In the genomic region with DNA sequence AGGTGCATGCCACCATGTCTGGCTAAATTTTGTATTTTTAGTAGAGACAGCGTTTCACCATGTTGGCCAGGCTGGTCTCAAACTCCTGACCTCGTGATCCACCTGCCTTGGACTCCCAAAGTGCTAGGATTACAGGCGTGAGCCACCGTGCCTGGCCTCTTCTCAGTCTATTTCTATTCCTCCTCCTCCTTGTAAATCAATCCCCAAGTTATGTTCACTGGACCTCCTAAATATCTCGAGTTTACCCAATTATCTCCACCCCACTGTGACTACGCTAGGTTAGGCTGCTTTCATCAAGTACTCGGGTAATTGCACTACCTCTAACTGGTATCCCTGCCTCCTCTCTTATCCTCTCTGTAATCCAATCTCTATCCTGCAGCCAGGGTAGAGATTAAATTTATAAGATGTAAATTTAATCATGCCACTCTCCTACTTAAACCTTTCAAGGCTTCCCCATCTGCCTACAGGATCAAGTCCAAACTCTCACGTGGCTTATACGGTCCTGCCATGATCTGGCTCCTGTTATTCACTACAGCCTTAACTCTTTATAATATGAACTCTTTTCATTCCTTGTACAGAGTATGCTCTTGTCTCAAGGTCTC, we compare ENCODE assay signal across 9 cellular contexts. TPM values are rescaled to one million over a fixed set of nuclear protein-coding genes. Genes with fewer than 3 reads are reported as not detected.
A peak's percentile ranks its signal among the peaks of the same experiment; 100 is the strongest.
DNase-seq lines count a peak whose midpoint lies in the region; ATAC-seq and TF ChIP-seq lines count a peak whose summit lies in the region.
"Had no signal": no experiment of that assay in that cellular context is flagged by ENCODE, and none has a peak within 500 bp of the region (broad histone marks: within the 10 kb centered on the region; RNA-seq: fewer than 3 reads in every experiment).

No MANE protein-coding gene starts in this region.

- peak overlapping the region; percentile 96; the same call in 1 of the 2 replicates for H3K4me3 ChIP-seq in iPS-20b (ENCODE audit: low read length)

- H3K36me3 Mint-ChIP-seq in activated CD4-positive, alpha-beta T cell treated with anti-CD3 and anti-CD28 coated beads, Interleukin-2, amount 10 ng/mL, durations not matched to agents 7 days and 5 days (ENCODE audit: low read depth): peaks cover 35% of the 10 kb centered on the region
- peaks cover 19% of the 10 kb centered on the region for H3K36me3 Mint-ChIP-seq in stimulated activated memory B cell treated with anti-CD40 and anti-IgM and Interleukin-4, amounts not matched to agents 10 μg/mL and 1 μg/mL and 100 μg/mL, for 72 hours

- peak overlapping the region; percentile 98 for H3K4me3 Mint-ChIP-seq in activated CD4-positive, alpha-beta T cell treated with anti-CD3 and anti-CD28 coated beads, Interleukin-2, amount 10 ng/mL, durations not matched to agents 7 days and 5 days
- H3K4me3 Mint-ChIP-seq in stimulated activated memory B cell treated with anti-CD40 and anti-IgM and Interleukin-4, amounts not matched to agents 10 μg/mL and 1 μg/mL and 100 μg/mL, for 72 hours: peak overlapping the region; percentile 97

- CTCF ChIA-PET in activated CD4-positive, alpha-beta T cell treated with anti-CD3 and anti-CD28 coated beads, Interleukin-2, amount 10 ng/mL, durations not matched to agents 7 days and 5 days (lab: Charles Lee): interaction anchor here (2.1 kb wide), 1 partner anchor 32 kb away, joined by 11 read pairs; no protein-coding TSS in a partner anchor
- CTCF ChIA-PET in HEK293T (lab: Yijun Ruan, JAX): no interaction called here

- no peaks in the 10 kb centered on the region for H3K9me3 ChIP-seq in iPS-20b (ENCODE audit: insufficient read depth, low read depth, low read length)
- H3K9me3 ChIP-seq: pancreas had no signal

- peaks cover 5% of the 10 kb centered on the region for H3K4me1 ChIP-seq in iPS-20b (ENCODE audit: insufficient read depth, low read length)

- H3K4me1 Mint-ChIP-seq in activated CD4-positive, alpha-beta T cell treated with anti-CD3 and anti-CD28 coated beads, Interleukin-2, amount 10 ng/mL, durations not matched to agents 7 days and 5 days: peaks cover 49% of the 10 kb centered on the region
- peaks cover 66% of the 10 kb centered on the region for H3K4me1 Mint-ChIP-seq in stimulated activated memory B cell treated with anti-CD40 and anti-IgM and Interleukin-4, amounts not matched to agents 10 μg/mL and 1 μg/mL and 100 μg/mL, for 72 hours

- H3K27ac ChIP-seq in iPS-20b (ENCODE audit: low read length): no peak overlapping the region

- H3K27me3 Mint-ChIP-seq in activated CD4-positive, alpha-beta T cell treated with anti-CD3 and anti-CD28 coated beads, Interleukin-2, amount 10 ng/mL, durations not matched to agents 7 days and 5 days: no peaks in the 10 kb centered on the region
- H3K27me3 Mint-ChIP-seq in stimulated activated memory B cell treated with anti-CD40 and anti-IgM and Interleukin-4, amounts not matched to agents 10 μg/mL and 1 μg/mL and 100 μg/mL, for 72 hours: no peaks in the 10 kb centered on the region

- POLR2A ChIA-PET in activated CD4-positive, alpha-beta T cell treated with anti-CD3 and anti-CD28 coated beads, Interleukin-2, amount 10 ng/mL, durations not matched to agents 7 days and 5 days (lab: Charles Lee): interaction anchor here (0.6 kb wide), 1 partner anchor 59 kb away, joined by 3 read pairs; no protein-coding TSS in a partner anchor
- POLR2A ChIA-PET in HEK293T (lab: Yijun Ruan, JAX): interaction anchor here (0.6 to 2.4 kb wide), 22 partner anchors 7 to 463 kb away, joined by 3 to 44 read pairs (median 3); a partner anchor contains a TSS

- H3K27ac Mint-ChIP-seq in activated CD4-positive, alpha-beta T cell treated with anti-CD3 and anti-CD28 coated beads, Interleukin-2, amount 10 ng/mL, durations not matched to agents 7 days and 5 days: peak overlapping the region; percentile 93
- H3K27ac Mint-ChIP-seq in stimulated activated memory B cell treated with anti-CD40 and anti-IgM and Interleukin-4, amounts not matched to agents 10 μg/mL and 1 μg/mL and 100 μg/mL, for 72 hours: peak overlapping the region; percentile 96

- H3K9me3 Mint-ChIP-seq in activated CD4-positive, alpha-beta T cell treated with anti-CD3 and anti-CD28 coated beads, Interleukin-2, amount 10 ng/mL, durations not matched to agents 7 days and 5 days: no peaks in the 10 kb centered on the region
- H3K9me3 Mint-ChIP-seq in stimulated activated memory B cell treated with anti-CD40 and anti-IgM and Interleukin-4, amounts not matched to agents 10 μg/mL and 1 μg/mL and 100 μg/mL, for 72 hours: no peaks in the 10 kb centered on the region

- peaks cover 25% of the 10 kb centered on the region for H3K36me3 ChIP-seq in iPS-20b (ENCODE audit: insufficient read depth, low read depth, low read length)

- no peak for DNase-seq in activated CD4-positive, alpha-beta T cell treated with anti-CD3 and anti-CD28 coated beads, Interleukin-2, amount 10 ng/mL, durations not matched to agents 7 days and 5 days
- DNase-seq in activated CD4-positive, alpha-beta T cell treated with anti-CD3 and anti-CD28 coated beads for 4 hours: no peak
- peak; percentile 80 for DNase-seq in SK-N-DZ (ENCODE audit: low spot score)
- no peak for DNase-seq in HEK293T (ENCODE audit: extremely low spot score)
- no peak for DNase-seq in GM19238 (ENCODE audit: insufficient read length, low spot score)

- H3K9ac ChIP-seq in iPS-20b (ENCODE audit: low read depth, low read length): peak overlapping the region; percentile 92; the same call in 1 of the 2 replicates

- no peak for ATAC-seq in stimulated activated memory B cell treated with anti-CD40 and anti-IgM and Interleukin-4, amounts not matched to agents 10 μg/mL and 1 μg/mL and 100 μg/mL, for 72 hours
- ATAC-seq in GM21447 (IDR thresholded peaks at IDR 0.05; ENCODE audit: unreplicated experiment): no peak

- H3K27me3 ChIP-seq in iPS-20b (ENCODE audit: insufficient read depth, low read length): no peaks in the 10 kb centered on the region
- H3K27me3 ChIP-seq: pancreas had no signal

TF ChIP-seq in HEK293T, 16 proteins besides CTCF, POLR2A, EP300 and RAD21:
- no peak for TF ChIP-seq CTBP1 (IDR thresholded peaks at IDR 0.05; ENCODE audit: borderline replicate concordance)
- TF ChIP-seq FOXM1 (IDR thresholded peaks at IDR 0.05; ENCODE audit: borderline replicate concordance): no peak
- no peak for TF ChIP-seq ARNT (IDR thresholded peaks at IDR 0.05)
- no peak for TF ChIP-seq TARDBP (IDR thresholded peaks at IDR 0.05)
- no peak for TF ChIP-seq NFRKB (IDR thresholded peaks at IDR 0.05)
- no peak for TF ChIP-seq HDGF (IDR thresholded peaks at IDR 0.05; ENCODE audit: borderline replicate concordance)
- no peak for TF ChIP-seq LEF1 (IDR thresholded peaks at IDR 0.05; ENCODE audit: borderline replicate concordance)
- TF ChIP-seq L3MBTL2 (conservative IDR thresholded peaks at IDR 0.05): no peak
- TF ChIP-seq, protein P1, sequence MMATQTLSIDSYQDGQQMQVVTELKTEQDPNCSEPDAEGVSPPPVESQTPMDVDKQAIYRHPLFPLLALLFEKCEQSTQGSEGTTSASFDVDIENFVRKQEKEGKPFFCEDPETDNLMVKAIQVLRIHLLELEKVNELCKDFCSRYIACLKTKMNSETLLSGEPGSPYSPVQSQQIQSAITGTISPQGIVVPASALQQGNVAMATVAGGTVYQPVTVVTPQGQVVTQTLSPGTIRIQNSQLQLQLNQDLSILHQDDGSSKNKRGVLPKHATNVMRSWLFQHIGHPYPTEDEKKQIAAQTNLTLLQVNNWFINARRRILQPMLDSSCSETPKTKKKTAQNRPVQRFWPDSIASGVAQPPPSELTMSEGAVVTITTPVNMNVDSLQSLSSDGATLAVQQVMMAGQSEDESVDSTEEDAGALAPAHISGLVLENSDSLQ (IDR thresholded peaks at IDR 0.05): no peak
- TF ChIP-seq SUZ12 (IDR thresholded peaks at IDR 0.05): no peak
- TF ChIP-seq SP1 (IDR thresholded peaks at IDR 0.05): no peak
- no peak for TF ChIP-seq BHLHE40 (IDR thresholded peaks at IDR 0.05; ENCODE audit: borderline replicate concordance)
- TF ChIP-seq ZNF384 (IDR thresholded peaks at IDR 0.05): no peak
- no peak for TF ChIP-seq FOXK2 (IDR thresholded peaks at IDR 0.05)
- no peak for TF ChIP-seq FOXA1 (IDR thresholded peaks at IDR 0.05)
- TF ChIP-seq ELF4 (IDR thresholded peaks at IDR 0.05): no peak

RNA-seq across cellular contexts. Expression of a gene that starts 0.8 kb away (rescaled TPM):
- 10 to 100 TPM; 41.8 to 44.3 TPM for total RNA-seq in activated CD4-positive, alpha-beta T cell treated with anti-CD3 and anti-CD28 coated beads, Interleukin-2, amount 10 ng/mL, durations not matched to agents 7 days and 5 days
- polyA plus RNA-seq in SK-N-DZ (2014; cell fraction: cytosol; rRNA removed): 36.2 and 42.7 TPM in 2 replicates
- 27.0 and 28.3 TPM in 2 replicates for polyA plus RNA-seq in SK-N-DZ (2014; cell fraction: nucleus; rRNA removed)

RNA-seq across cellular contexts. Expression of a gene that starts 5.7 kb away (rescaled TPM):
- total RNA-seq in activated CD4-positive, alpha-beta T cell treated with anti-CD3 and anti-CD28 coated beads, Interleukin-2, amount 10 ng/mL, durations not matched to agents 7 days and 5 days: 10 to 100 TPM; 91.9 to 98.3 TPM
- 48.7 and 53.0 TPM in 2 replicates for polyA plus RNA-seq in SK-N-DZ (2014; cell fraction: cytosol; rRNA removed)
- 247 and 282 TPM in 2 replicates for polyA plus RNA-seq in SK-N-DZ (2014; cell fraction: nucleus; rRNA removed)

RNA-seq across cellular contexts. Expression of a gene that starts 10.0 kb away (rescaled TPM):
- not detected for total RNA-seq in activated CD4-positive, alpha-beta T cell treated with anti-CD3 and anti-CD28 coated beads, Interleukin-2, amount 10 ng/mL, durations not matched to agents 7 days and 5 days
- not detected in 2 replicates for polyA plus RNA-seq in SK-N-DZ (2014; cell fraction: cytosol; rRNA removed)
- not detected in 2 replicates for polyA plus RNA-seq in SK-N-DZ (2014; cell fraction: nucleus; rRNA removed)

RNA-seq across cellular contexts. Expression of a gene that starts 52.8 kb away (rescaled TPM):
- 10 to 100 TPM; 37.3 to 46.4 TPM for total RNA-seq in activated CD4-positive, alpha-beta T cell treated with anti-CD3 and anti-CD28 coated beads, Interleukin-2, amount 10 ng/mL, durations not matched to agents 7 days and 5 days
- polyA plus RNA-seq in SK-N-DZ (2014; cell fraction: cytosol; rRNA removed): 37.9 and 45.6 TPM in 2 replicates
- polyA plus RNA-seq in SK-N-DZ (2014; cell fraction: nucleus; rRNA removed): 20.9 and 27.9 TPM in 2 replicates

RNA-seq across cellular contexts. Expression of a gene that starts 58.8 kb away (rescaled TPM):
- total RNA-seq in activated CD4-positive, alpha-beta T cell treated with anti-CD3 and anti-CD28 coated beads, Interleukin-2, amount 10 ng/mL, durations not matched to agents 7 days and 5 days: 10 to 100 TPM; 80.3 to 87.0 TPM
- 12.5 and 12.8 TPM in 2 replicates for polyA plus RNA-seq in SK-N-DZ (2014; cell fraction: cytosol; rRNA removed)
- polyA plus RNA-seq in SK-N-DZ (2014; cell fraction: nucleus; rRNA removed): 7.6 and 10.2 TPM in 2 replicates
